ENCODE assay signal across 13 cellular contexts in genomic region chr14:26811756-26812305, GRCh38.
DNase-seq lines count a peak whose midpoint lies in the region; ATAC-seq and TF ChIP-seq lines count a peak whose summit lies in the region.
"Had no signal": no experiment of that assay in that cellular context is flagged by ENCODE, and none has a peak within 500 bp of the region (broad histone marks: within the 10 kb centered on the region; RNA-seq: fewer than 3 reads in every experiment).

No MANE protein-coding gene starts in this region.

- no peak overlapping the region for H4K91ac ChIP-seq in neuronal stem cell (ENCODE audit: low read depth, low read length, poor library complexity)

- H3K36me3 ChIP-seq in HEK293 (ENCODE audit: control insufficient read depth in 2 of 2, insufficient read depth in 1 of 2, low read length in 2 of 2) = no peaks in the 10 kb centered on the region
- no peaks in the 10 kb centered on the region for H3K36me3 ChIP-seq in neuronal stem cell (replicated peaks in 1 of 2; ENCODE audit: control insufficient read depth in 2 of 2, insufficient read depth in 2 of 2, low read length in 2 of 2)

- H3K27ac ChIP-seq in HEK293 (ENCODE audit: extremely low read depth, low read depth, low read length) (no peak overlapping the region; the same call in 1 of the 2 replicates), neuronal stem cell (replicated peaks; ENCODE audit: low read length) (no peak overlapping the region)

- H3K18ac ChIP-seq in neuronal stem cell (ENCODE audit: low read length) = no peak overlapping the region

- H4K8ac ChIP-seq in neuronal stem cell (ENCODE audit: low read depth, low read length) = no peak overlapping the region

- H3K79me1 ChIP-seq in neuronal stem cell (ENCODE audit: low read depth, low read length) = no peaks in the 10 kb centered on the region

- no peak overlapping the region for H2BK12ac ChIP-seq in neuronal stem cell (ENCODE audit: low read length)

- H3K4me1 ChIP-seq in HEK293 (ENCODE audit: control insufficient read depth, insufficient read depth, low read length) = no peaks in the 10 kb centered on the region
- H3K4me1 ChIP-seq in neuronal stem cell (ENCODE audit: control insufficient read depth in 2 of 2, insufficient read depth in 1 of 2, low read depth in 1 of 2, low read length in 2 of 2) = no peaks in the 10 kb centered on the region

- H2AFZ ChIP-seq in neuronal stem cell (ENCODE audit: low read length) = peak overlapping the region; percentile 26

- WGBS in neuronal stem cell (ENCODE audit: extremely low coverage in 2 of 2, insufficient read length in 2 of 2, insufficient replicate concordance in 1 of 2), 2 donors = no CpG with 5 or more reads among the region's 3 CpGs

- CTCF ChIA-PET in HEK293 (lab: Yijun Ruan, JAX) = no interaction called here

- no peak for TF ChIP-seq CTCF in HEK293 (tag by site-specific recombination; IDR thresholded peaks at IDR 0.05)

- H3K27me3 ChIP-seq in neuronal stem cell (ENCODE audit: control insufficient read depth in 3 of 3, insufficient read depth in 3 of 3, low read depth in 1 of 3, low read length in 3 of 3) = no peaks in the 10 kb centered on the region

- H3K4me3 ChIP-seq in HEK293 (ENCODE audit: low read depth, low read length) (no peak overlapping the region), neuronal stem cell (ENCODE audit: low read length in 2 of 2) (no peak overlapping the region)

- DNase-seq in Caki2 (ENCODE audit: low read depth) (peak; percentile 6), dedifferentiated amniotic fluid mesenchymal stem cell (ENCODE audit: extremely low spot score) (peak; percentile 15), neuronal stem cell (ENCODE audit: low spot score) (no peak), RPMI8226 (no peak), kidney tubule cell (ENCODE audit: low spot score) (no peak)
- DNase-seq: DMS153, NCI-H1048, NCI-H1694, NCI-H774, SHP77 treated with DMSO at 0.1 percent for 48 hours, SW 1271 had no signal

- H3K23ac ChIP-seq in neuronal stem cell (ENCODE audit: low read depth, low read length, poor library complexity) = no peak overlapping the region

- H3K14ac ChIP-seq in neuronal stem cell (ENCODE audit: low read length) = no peak overlapping the region

- no peak overlapping the region for H2AK5ac ChIP-seq in neuronal stem cell (ENCODE audit: low read depth, low read length)

- no peaks in the 10 kb centered on the region for H3K9me3 ChIP-seq in HEK293 (ENCODE audit: control insufficient read depth, insufficient read depth, low read depth, low read length)
- H3K9me3 ChIP-seq in neuronal stem cell (replicated peaks in 1 of 2; ENCODE audit: control insufficient read depth in 2 of 2, insufficient read depth in 1 of 2, low read depth in 1 of 2, low read length in 2 of 2) = no peaks in the 10 kb centered on the region

- no peak overlapping the region for H2BK15ac ChIP-seq in neuronal stem cell (ENCODE audit: low read length)

- in situ Hi-C loops in Caki2 (cut with HindIII; ENCODE audit: low pct_unique_long_range_greater_than_20kb, low sequenced_read_pairs) = no loop called here

- no peak overlapping the region for H3K4ac ChIP-seq in neuronal stem cell (ENCODE audit: low read length)

- H3K9ac ChIP-seq in neuronal stem cell (ENCODE audit: low read depth, low read length, poor library complexity) = no peak overlapping the region

- POLR2A ChIA-PET in HEK293 (lab: Yijun Ruan, JAX) = no interaction called here

- H2BK5ac ChIP-seq in neuronal stem cell (ENCODE audit: low read length) = no peak overlapping the region

- no peak overlapping the region for H3K4me2 ChIP-seq in neuronal stem cell (ENCODE audit: insufficient read depth, low read length, poor library complexity, severe bottlenecking)

- no peak overlapping the region for H2BK120ac ChIP-seq in neuronal stem cell (ENCODE audit: low read depth, low read length)

- ATAC-seq in GM21576 (IDR thresholded peaks at IDR 0.05; ENCODE audit: unreplicated experiment) = no peak

TF ChIP-seq in HEK293, 187 proteins besides CTCF, POLR2A, EP300 and RAD21:
- no peak for TF ChIP-seq ZNF37A (tag by site-specific recombination; IDR thresholded peaks at IDR 0.05)
- no peak for TF ChIP-seq GLI4 (tag by site-specific recombination; IDR thresholded peaks at IDR 0.05)
- TF ChIP-seq TCF7L2 (IDR thresholded peaks at IDR 0.05; ENCODE audit: borderline replicate concordance, low read depth, low read length) = peak; percentile 47; the same call in 1 of the 2 replicates
- TF ChIP-seq WT1 (tag by site-specific recombination; IDR thresholded peaks at IDR 0.05) = no peak

Comparison
In these comparisons a context has a peak if more than half of its experiments do, and no peak if none do; other contexts are left out.
1. DNase-seq: peak in Caki2 (single experiment) and dedifferentiated amniotic fluid mesenchymal stem cell (single experiment); none in neuronal stem cell (single experiment), RPMI8226 (single experiment) and kidney tubule cell (single experiment).